Comparison of ENCODE assay signal across 1 cellular context in genomic region chr10:71312840-71313789, GRCh38.
TF ChIP-seq lines count a peak whose summit lies in the region.

No MANE protein-coding gene starts in this region.

TF ChIP-seq in WTC11, 78 proteins besides CTCF, POLR2A, EP300 and RAD21 (continued from another document):
- TF ChIP-seq E2F4 (CRISPR knock-in tag; IDR thresholded peaks at IDR 0.05; ENCODE audit: borderline replicate concordance, low read depth) (no peak), ATF6 (CRISPR knock-in tag; IDR thresholded peaks at IDR 0.05) (no peak), ESRRA (CRISPR knock-in tag; IDR thresholded peaks at IDR 0.05; ENCODE audit: borderline replicate concordance) (no peak), SP1 (CRISPR knock-in tag; conservative IDR thresholded peaks at IDR 0.05) (no peak), ZNF121 (CRISPR knock-in tag; IDR thresholded peaks at IDR 0.05) (no peak), NR1H2 (CRISPR knock-in tag; IDR thresholded peaks at IDR 0.05) (no peak), CREM (CRISPR knock-in tag; IDR thresholded peaks at IDR 0.05) (no peak), ZBTB43 (CRISPR knock-in tag; IDR thresholded peaks at IDR 0.05) (no peak), ATF2 (CRISPR knock-in tag; IDR thresholded peaks at IDR 0.05; ENCODE audit: borderline replicate concordance, low read depth) (no peak)
